8 cellular contexts compared by ENCODE assay signal in the genomic region with DNA sequence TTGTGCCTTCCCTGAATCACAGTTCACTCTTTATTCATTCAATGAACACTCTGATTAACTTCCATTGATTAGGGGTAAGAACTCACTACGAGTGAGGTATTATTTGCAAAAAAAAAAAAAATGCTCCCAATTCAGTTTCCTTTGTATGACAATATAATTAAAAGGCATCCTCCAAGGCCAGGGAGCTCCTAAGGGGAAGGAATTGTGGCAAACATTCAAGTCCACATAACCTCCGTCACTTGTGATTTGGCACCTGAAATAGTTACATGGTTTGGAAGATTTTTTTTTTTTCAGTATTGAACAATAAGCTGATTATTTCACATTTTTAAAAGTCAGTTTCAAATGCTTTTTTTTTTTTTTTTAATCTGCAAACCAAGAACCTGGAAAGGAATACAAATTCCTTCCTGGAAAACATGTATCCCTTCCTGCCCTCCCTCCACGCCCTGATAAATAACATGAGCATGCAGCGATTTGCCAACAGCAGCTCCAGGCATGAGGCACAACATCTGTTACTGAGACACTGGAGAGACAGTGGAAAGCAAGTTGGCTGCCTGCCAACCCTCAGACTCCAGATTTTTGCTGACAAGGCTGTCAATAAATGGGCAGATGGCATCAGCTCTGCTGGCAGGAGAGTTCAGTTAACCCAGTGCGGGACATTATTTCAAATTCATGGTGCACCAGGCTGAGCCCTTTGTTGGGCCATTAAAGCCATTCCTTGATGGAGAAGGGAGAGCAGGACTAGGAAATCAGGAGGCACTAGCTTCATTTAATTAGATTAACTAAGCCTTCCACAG.
DNase-seq lines count a peak whose midpoint lies in the region; ATAC-seq and TF ChIP-seq lines count a peak whose summit lies in the region.

No MANE protein-coding gene starts in this region.

- no peak overlapping the region for H2AFZ ChIP-seq in DND-41 (ENCODE audit: low read depth, low read length)

- H3K4me2 ChIP-seq in DND-41 (ENCODE audit: insufficient read depth, low read length): no peak overlapping the region

- no peak for TF ChIP-seq CTCF in DND-41 (IDR thresholded peaks at IDR 0.05; ENCODE audit: borderline replicate concordance, extremely low read depth, low read length, poor library complexity, severe bottlenecking)

- no peaks in the 10 kb centered on the region for H3K9me3 ChIP-seq in DND-41 (ENCODE audit: insufficient read depth, low read length, severe bottlenecking)

- no peaks in the 10 kb centered on the region for H3K79me2 ChIP-seq in DND-41 (ENCODE audit: insufficient read depth, low read length)

- no peak overlapping the region for H3K27ac ChIP-seq in DND-41 (ENCODE audit: low read length)

- H3K27me3 ChIP-seq in DND-41 (ENCODE audit: insufficient read depth, low read length, poor library complexity): no peaks in the 10 kb centered on the region

- H3K4me3 ChIP-seq in DND-41 (ENCODE audit: low read depth in 1 of 2, low read length in 2 of 2): no peak overlapping the region

- ATAC-seq in DND-41 (ENCODE audit: insufficient read depth, low read depth) (no peak), HG03045 (IDR thresholded peaks at IDR 0.05; ENCODE audit: unreplicated experiment) (no peak), GM18909 (IDR thresholded peaks at IDR 0.05; ENCODE audit: poor library complexity, unreplicated experiment) (no peak)

- H4K20me1 ChIP-seq in DND-41 (ENCODE audit: insufficient read depth, low read length): no peaks in the 10 kb centered on the region

- H3K9ac ChIP-seq in DND-41 (ENCODE audit: low read depth, low read length): no peak overlapping the region

- DNase-seq in DND-41 (peak; percentile 26), NCI-H446 treated with DMSO at 0.1 percent for 48 hours (lab: John Stamatoyannopoulos, UW) (peak; percentile 100), dermis blood vessel endothelial cell (peak; percentile 11), mucosa of gallbladder (ENCODE audit: low spot score) (peak; percentile 26), iPS-NIHi7 (ENCODE audit: extremely low spot score) (no peak)
- no peak for DNase-seq in effector CD4-positive, alpha-beta T cell

- no peaks in the 10 kb centered on the region for H3K4me1 ChIP-seq in DND-41 (ENCODE audit: insufficient read depth, low read length)

- no peaks in the 10 kb centered on the region for H3K36me3 ChIP-seq in DND-41 (ENCODE audit: insufficient read depth, low read length)

Comparison
In these comparisons a context has a peak if more than half of its experiments do, and no peak if none do; other contexts are left out.
1. DNase-seq: peak in DND-41 (single experiment), NCI-H446 treated with DMSO at 0.1 percent for 48 hours (single experiment), dermis blood vessel endothelial cell (single experiment) and mucosa of gallbladder (single experiment); none in iPS-NIHi7 (single experiment) and effector CD4-positive, alpha-beta T cell (single experiment).